Comparison of ENCODE assay signal across 15 cellular contexts in the genomic region with DNA sequence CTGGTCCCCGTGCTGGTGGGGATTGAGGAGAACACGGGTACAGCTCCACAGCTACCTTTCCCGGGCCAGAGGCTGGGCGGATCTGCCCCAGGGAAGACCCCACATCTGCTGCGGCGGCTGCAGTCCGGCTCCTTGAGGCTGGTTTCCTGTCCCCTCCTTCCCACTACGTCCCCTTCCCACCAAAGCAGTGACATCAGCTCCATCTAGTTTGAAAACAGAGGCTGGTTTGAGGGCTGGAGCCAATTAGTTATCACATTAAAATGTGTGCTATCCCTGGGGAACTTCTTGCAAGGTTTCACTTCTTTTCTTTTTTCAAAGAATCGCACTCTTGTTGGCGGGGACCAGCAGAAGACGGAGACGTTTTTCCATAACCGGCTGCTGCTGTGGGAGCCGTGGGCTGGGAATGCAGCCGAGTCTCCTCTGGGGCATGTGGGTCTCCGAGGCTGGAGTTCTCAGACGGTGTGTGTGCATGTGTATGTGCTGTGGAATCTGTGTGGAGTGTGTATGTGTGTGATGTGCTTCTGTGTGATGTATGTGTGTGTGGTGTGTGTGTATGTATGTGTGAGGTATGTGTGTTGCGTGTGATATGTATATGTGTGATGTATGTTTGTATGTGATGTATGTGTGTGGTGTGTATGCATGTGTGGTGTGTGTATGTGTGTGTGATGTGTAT. TPM values are rescaled to one million over a fixed set of nuclear protein-coding genes. Genes with fewer than 3 reads are reported as not detected.
A peak's percentile ranks its signal among the peaks of the same experiment; 100 is the strongest.
DNase-seq lines count a peak whose midpoint lies in the region; ATAC-seq, FAIRE-seq and TF ChIP-seq lines count a peak whose summit lies in the region.
"Had no signal": no experiment of that assay in that cellular context is flagged by ENCODE, and none has a peak within 500 bp of the region (broad histone marks: within the 10 kb centered on the region; RNA-seq: fewer than 3 reads in every experiment).

No MANE protein-coding gene starts in this region.

- no peaks in the 10 kb centered on the region for H4K20me1 ChIP-seq in hepatocyte (ENCODE audit: insufficient read depth, poor library complexity, severe bottlenecking)

- H3K27ac ChIP-seq in right cardiac atrium (ENCODE audit: low read length) (no peak overlapping the region), hepatocyte (no peak overlapping the region), stomach (no peak overlapping the region)
- H3K27ac ChIP-seq: coronary artery had no signal

- no peak overlapping the region for H2AFZ ChIP-seq in hepatocyte

- H3K9me2 ChIP-seq in hepatocyte (replicated peaks; ENCODE audit: insufficient read depth): no peaks in the 10 kb centered on the region

- TF ChIP-seq EP300 in stomach (IDR thresholded peaks at IDR 0.05): no peak

- H3K9me3 ChIP-seq in right cardiac atrium (ENCODE audit: control insufficient read depth, low read length) (no peaks in the 10 kb centered on the region), hepatocyte (ENCODE audit: low read depth) (no peaks in the 10 kb centered on the region), stomach (no peaks in the 10 kb centered on the region)
- H3K9me3 ChIP-seq: mucosa of descending colon had no signal

- TF ChIP-seq CTCF in choroid plexus epithelial cell (conservative IDR thresholded peaks at IDR 0.05; ENCODE audit: low read depth, low read length) (no peak), hepatocyte (IDR thresholded peaks at IDR 0.05; ENCODE audit: poor library complexity) (no peak), stomach (IDR thresholded peaks at IDR 0.05) (no peak)

- H3K27me3 ChIP-seq in right cardiac atrium (ENCODE audit: control insufficient read depth, insufficient read depth) (no peaks in the 10 kb centered on the region), hepatocyte (no peaks in the 10 kb centered on the region), stomach (peaks cover 0 to 21% (median 0%) of the 10 kb centered on the region in 3 donors)

- 67% methylated on average over 18 of the region's 18 CpGs for WGBS in right cardiac atrium
- 72% methylated on average over 17 of the region's 18 CpGs for WGBS in hepatocyte (ENCODE audit: low lambda C conversion rate, missing lambda C conversion rate)
- 69 to 91% (median 78%) methylated on average over 18 of the region's 18 CpGs for WGBS in stomach, 5 donors

- TF ChIP-seq POLR2A in GM12891 (IDR thresholded peaks at IDR 0.05; ENCODE audit: low read depth, low read length) (no peak), stomach (IDR thresholded peaks at IDR 0.05) (no peak)

- intact Hi-C loops in right cardiac atrium (cut with DNase I): no loop called here
- intact Hi-C loops in stomach (cut with DNase I; ENCODE audit: low total_unique reads): no loop called here

- no peaks in the 10 kb centered on the region for H3K79me2 ChIP-seq in hepatocyte

- no peak for ATAC-seq in right cardiac atrium
- ATAC-seq: CD8-positive, alpha-beta T cell; mucosa of descending colon; Right ventricle myocardium inferior; stimulated activated naive CD8-positive, alpha-beta T cell treated with anti-CD3 and anti-CD28 coated beads, Interleukin-15, amount 100 ng/mL, for 72 hours had no signal

- H3K36me3 ChIP-seq in hepatocyte (replicated peaks; ENCODE audit: insufficient read depth, low read depth) (no peaks in the 10 kb centered on the region), stomach (no peaks in the 10 kb centered on the region)

- no peak overlapping the region for H3K4me2 ChIP-seq in hepatocyte

- no peak for DNase-seq in GM12891 (ENCODE audit: insufficient read length, low spot score)
- DNase-seq in MV-4-11 (lab: John Stamatoyannopoulos, UW): peak; percentile 25
- DNase-seq in choroid plexus epithelial cell (ENCODE audit: low read depth): peak; percentile 62
- peak; percentile 39 for DNase-seq in skeletal muscle cell (ENCODE audit: low read depth)
- no peak for DNase-seq in right cardiac atrium
- no peak for DNase-seq in hepatocyte (ENCODE audit: low spot score)
- DNase-seq in stomach: no peak
- DNase-seq: activated CD4-positive, alpha-beta T cell treated with anti-CD3 and anti-CD28 coated beads for 48 hours; activated T-cell treated with anti-CD3 and anti-CD28 coated beads for 4 hours; CD8-positive, alpha-beta T cell; mucosa of descending colon; NCI-H2081 treated with DMSO at 0.1 percent for 48 hours; stimulated activated naive CD8-positive, alpha-beta T cell treated with anti-CD3 and anti-CD28 coated beads, Interleukin-15, amount 100 ng/mL, for 72 hours had no signal

- H3K4me1 ChIP-seq in right cardiac atrium (ENCODE audit: control insufficient read depth, insufficient read depth, low read length): no peaks in the 10 kb centered on the region
- H3K4me1 ChIP-seq in hepatocyte (ENCODE audit: insufficient read depth): no peaks in the 10 kb centered on the region
- peaks cover 0 to 5% (median 0%) of the 10 kb centered on the region in 4 donors for H3K4me1 ChIP-seq in stomach

- no peak for FAIRE-seq in GM12891 (lab: Jason Lieb, UNC)

- H3K4me3 ChIP-seq in choroid plexus epithelial cell (ENCODE audit: low read depth, low read length) (peak overlapping the region; percentile 14), skeletal muscle cell (ENCODE audit: low read depth, low read length) (no peak overlapping the region), right cardiac atrium (ENCODE audit: low read length) (no peak overlapping the region), hepatocyte (no peak overlapping the region), stomach (no peak overlapping the region)
- H3K4me3 ChIP-seq: coronary artery, mucosa of descending colon had no signal

TF ChIP-seq in GM12891, 5 proteins besides CTCF, POLR2A, EP300 and RAD21:
- TF ChIP-seq POU2F2 (IDR thresholded peaks at IDR 0.05; ENCODE audit: low read depth, low read length) (no peak), SPI1 (IDR thresholded peaks at IDR 0.05; ENCODE audit: low read depth, low read length) (peak; percentile 43; the same call in 1 of the 2 replicates)

RNA-seq across cellular contexts. Expression of a gene that starts 8.9 kb away (rescaled TPM):
- polyA plus RNA-seq in GM12891 (2012; ENCODE audit: low read depth, missing spikeins): 1.0 TPM
- total RNA-seq in right cardiac atrium: 1 to 10 TPM; 1.2 to 4.9 (median 3.9) TPM
- polyA plus RNA-seq in right cardiac atrium: 1.6 TPM
- 3.1 and 5.5 TPM in 2 replicates for total RNA-seq in hepatocyte
- polyA plus RNA-seq in hepatocyte: 7.2 and 8.8 TPM in 2 replicates
- total RNA-seq in stomach: 10 to 100 TPM in 1 of 5 donors, 1 to 10 TPM in 1, not detected in 3; 4.2 to 10.9 TPM
- 1 to 10 TPM; 1.8 to 3.3 (median 2.4) TPM for polyA plus RNA-seq in stomach

Comparison
In these comparisons a context has a peak if more than half of its experiments do, and no peak if none do; other contexts are left out.
1. DNase-seq: peak in MV-4-11 (single experiment), choroid plexus epithelial cell (single experiment) and skeletal muscle cell (single experiment); none in GM12891 (single experiment), right cardiac atrium (0 of 3), hepatocyte (single experiment) and stomach (single experiment).